In genomic region chr3:157572559-157573270, GRCh38 we compare ENCODE assay signal across 7 cellular contexts.
A peak's percentile ranks its signal among the peaks of the same experiment; 100 is the strongest.
DNase-seq lines count a peak whose midpoint lies in the region; ATAC-seq, FAIRE-seq and TF ChIP-seq lines count a peak whose summit lies in the region.

No MANE protein-coding gene starts in this region.

- TF ChIP-seq CTCF in bronchial epithelial cell (IDR thresholded peaks at IDR 0.05; ENCODE audit: insufficient read depth, low read length, severe bottlenecking) (peak; percentile 70), left lung (IDR thresholded peaks at IDR 0.05) (peak; percentile 65 to 71)

- intact Hi-C loops in left lung (cut with DNase I) (no loop called here), aorta (cut with DNase I) (loop anchor here (1.0 to 10.0 kb wide), 3 partner anchors 39 to 368 kb away; no protein-coding TSS in a partner anchor)

- DNase-seq in EH (ENCODE audit: low read depth) (peak; percentile 66), NCI-H82 (lab: John Stamatoyannopoulos, UW) (peak; percentile 83), bronchial epithelial cell (ENCODE audit: low read depth) (peak; percentile 53), left lung (no peak), aorta (no peak)

- no peak overlapping the region for H3K27ac ChIP-seq in left lung
- no peak overlapping the region for H3K27ac ChIP-seq in aorta (ENCODE audit: low read depth in 1 of 2, low read length in 2 of 2)

- no peak for FAIRE-seq in bronchial epithelial cell (lab: Jason Lieb, UNC)

- H3K9me3 ChIP-seq in left lung (no peaks in the 10 kb centered on the region), aorta (ENCODE audit: control insufficient read depth, low read length) (no peaks in the 10 kb centered on the region)

- 61 to 65% methylated on average over 8 of the region's 8 CpGs for WGBS in aorta, 2 donors

- H3K36me3 ChIP-seq in bronchial epithelial cell (ENCODE audit: control insufficient read depth, insufficient read depth, low read length), result no peaks in the 10 kb centered on the region
- H3K36me3 ChIP-seq in left lung, result no peaks in the 10 kb centered on the region
- no peaks in the 10 kb centered on the region for H3K36me3 ChIP-seq in aorta (ENCODE audit: control insufficient read depth in 1 of 2, insufficient read depth in 2 of 2, low read length in 1 of 2)

- ATAC-seq in GM19455 (IDR thresholded peaks at IDR 0.05; ENCODE audit: unreplicated experiment) (peak; percentile 87), HG03571 (IDR thresholded peaks at IDR 0.05; ENCODE audit: unreplicated experiment) (peak; percentile 52), left lung (peak; percentile 90), aorta (ENCODE audit: low FRiP score) (no peak)

- H3K4me1 ChIP-seq in left lung (no peaks in the 10 kb centered on the region), aorta (ENCODE audit: control insufficient read depth in 1 of 2, insufficient read depth in 2 of 2, low read length in 2 of 2) (no peaks in the 10 kb centered on the region)

- H3K27me3 ChIP-seq in bronchial epithelial cell (ENCODE audit: control insufficient read depth, insufficient read depth, low read length) (no peaks in the 10 kb centered on the region), left lung (no peaks in the 10 kb centered on the region), aorta (ENCODE audit: control insufficient read depth in 1 of 2, insufficient read depth in 2 of 2, low read length in 1 of 2) (no peaks in the 10 kb centered on the region)

- no peak overlapping the region for H3K4me3 ChIP-seq in bronchial epithelial cell (ENCODE audit: low read depth, low read length)
- H3K4me3 ChIP-seq in left lung, result no peak overlapping the region
- no peak overlapping the region for H3K4me3 ChIP-seq in aorta (ENCODE audit: low read length in 2 of 2)

Comparison
In these comparisons a context has a peak if more than half of its experiments do, and no peak if none do; other contexts are left out.
1. DNase-seq: peak in EH (single experiment), NCI-H82 (single experiment) and bronchial epithelial cell (single experiment); none in left lung (0 of 2) and aorta (0 of 2).
2. intact Hi-C loops: an anchor here in aorta (1.0 to 10.0 kb wide); none called in left lung.